Comparison of ENCODE assay signal across 2 cellular contexts in genomic region chr9:127422133-127422782, GRCh38.
TF ChIP-seq lines count a peak whose summit lies in the region.

No MANE protein-coding gene starts in this region.

TF ChIP-seq in SK-N-SH, 30 proteins besides CTCF, POLR2A, EP300 and RAD21 (continued from another document):
- TF ChIP-seq SIN3A (IDR thresholded peaks at IDR 0.05; ENCODE audit: borderline replicate concordance, low read depth, low read length) (no peak), IRF3 (IDR thresholded peaks at IDR 0.05; ENCODE audit: low read depth, low read length) (no peak), MAX (IDR thresholded peaks at IDR 0.05; ENCODE audit: low read depth) (no peak), JUND (IDR thresholded peaks at IDR 0.05) (no peak), POLR2AphosphoS5 (IDR thresholded peaks at IDR 0.05; ENCODE audit: low read depth, low read length) (no peak), FOXM1 (IDR thresholded peaks at IDR 0.05; ENCODE audit: low read depth) (no peak), YY1 (IDR thresholded peaks at IDR 0.05; ENCODE audit: low read depth) (no peak), REST (IDR thresholded peaks at IDR 0.05; ENCODE audit: low read depth, low read length) (no peak), FOSL2 (IDR thresholded peaks at IDR 0.05; ENCODE audit: borderline replicate concordance, low read depth) (no peak), CHD2 (IDR thresholded peaks at IDR 0.05; ENCODE audit: low read length, partially characterized antibody) (no peak), USF2 (IDR thresholded peaks at IDR 0.05; ENCODE audit: borderline replicate concordance, low read depth, low read length) (no peak), MEF2A (IDR thresholded peaks at IDR 0.05; ENCODE audit: borderline replicate concordance, low read depth) (no peak), RFX5 (IDR thresholded peaks at IDR 0.05; ENCODE audit: low read length) (no peak), ZBTB33 (IDR thresholded peaks at IDR 0.05; ENCODE audit: borderline replicate concordance, low read depth) (no peak), FOXJ3 (CRISPR knock-in tag; IDR thresholded peaks at IDR 0.05) (no peak), NRF1 (IDR thresholded peaks at IDR 0.05; ENCODE audit: low read depth, low read length) (no peak), PBX3 (IDR thresholded peaks at IDR 0.05) (no peak)
TF ChIP-seq in SK-N-SH: peak in this region for 0.

TF ChIP-seq in SK-N-SH treated with all-trans-retinoic acid at 6 μM for 48 hours, 23 proteins besides CTCF, POLR2A, EP300 and RAD21 (continued from another document):
- TF ChIP-seq PPARA (CRISPR knock-in tag; IDR thresholded peaks at IDR 0.05; ENCODE audit: borderline replicate concordance) (no peak), ZFP3 (CRISPR knock-in tag; IDR thresholded peaks at IDR 0.05) (no peak), ZC3H10 (CRISPR knock-in tag; IDR thresholded peaks at IDR 0.05) (no peak)
